8 cellular contexts compared by ENCODE assay signal in genomic region chr7:64902806-64903721, GRCh38. TPM values are rescaled to one million over a fixed set of nuclear protein-coding genes. Genes with fewer than 3 reads are reported as not detected.
DNase-seq lines count a peak whose midpoint lies in the region; ATAC-seq, FAIRE-seq and TF ChIP-seq lines count a peak whose summit lies in the region.

TSS of gene ZNF273 (plus strand) at chr7:64903273. CDS start at chr7:64903318, 45 bp downstream.

- H3K4me1 ChIP-seq in HUES48 (ENCODE audit: control insufficient read depth, insufficient read depth, low read length): peaks cover 35% of the 10 kb centered on the region
- H3K4me1 ChIP-seq in NT2/D1 (ENCODE audit: insufficient read depth, insufficient read length): no peaks in the 10 kb centered on the region
- peaks cover 3% of the 10 kb centered on the region for H3K4me1 ChIP-seq in endothelial cell of umbilical vein (ENCODE audit: control insufficient read depth, extremely low read depth, insufficient read depth, low read length)

- H3K4me3 ChIP-seq in HUES48 (ENCODE audit: low read depth, low read length): peak within 1 kb of the TSS; percentile 100
- H3K4me3 ChIP-seq in NT2/D1 (ENCODE audit: insufficient read length, low read depth): peak within 1 kb of the TSS; percentile 96
- peak within 1 kb of the TSS; percentile 73 to 96 (median 76) for H3K4me3 ChIP-seq in endothelial cell of umbilical vein (replicated peaks in 1 of 3; ENCODE audit: insufficient read depth in 1 of 3, low read depth in 1 of 3, low read length in 3 of 3)

- no peaks in the 10 kb centered on the region for H4K20me1 ChIP-seq in endothelial cell of umbilical vein (replicated peaks; ENCODE audit: control insufficient read depth, extremely low read depth, insufficient read depth, low read length)

- in situ Hi-C loops in Caki2 (cut with HindIII; ENCODE audit: low pct_unique_long_range_greater_than_20kb, low sequenced_read_pairs): no loop called here

- H3K79me2 ChIP-seq in endothelial cell of umbilical vein (ENCODE audit: control insufficient read depth, insufficient read depth, low read length): peaks cover 13% of the 10 kb centered on the region

- intact Hi-C loops in endothelial cell of umbilical vein (cut with micrococcal nuclease): loop anchor here (2.0 to 10.0 kb wide), 3 partner anchors 102 to 136 kb away; partner anchors contain the start of genes ERV3-1 and ZNF138

- no peaks in the 10 kb centered on the region for H3K9me1 ChIP-seq in endothelial cell of umbilical vein (replicated peaks; ENCODE audit: control insufficient read depth, extremely low read depth, insufficient read depth, low read length)

- H3K4me2 ChIP-seq in endothelial cell of umbilical vein (ENCODE audit: insufficient read depth, low read length): peak within 1 kb of the TSS; percentile 53

- peak; percentile 29 for TF ChIP-seq POLR2A in endothelial cell of umbilical vein (IDR thresholded peaks at IDR 0.05; ENCODE audit: low read depth, low read length)

- POLR2A ChIA-PET in endothelial cell of umbilical vein (lab: Charles Lee): interaction anchor here (0.6 to 1.1 kb wide), 2 partner anchors 9 to 103 kb away, joined by 4 to 6 read pairs; partner anchors contain the start of gene ERV3-1

- peak; percentile 99 for ATAC-seq in GM21423 (IDR thresholded peaks at IDR 0.05; ENCODE audit: unreplicated experiment)

- H3K27ac ChIP-seq in HUES48 (ENCODE audit: low read depth, low read length) (peak within 1 kb of the TSS; percentile 95), endothelial cell of umbilical vein (ENCODE audit: insufficient read depth, low read depth, low read length) (peak within 1 kb of the TSS; percentile 67)

- peak within 1 kb of the TSS; percentile 79 for H2AFZ ChIP-seq in endothelial cell of umbilical vein (ENCODE audit: low read depth, low read length)

- CTCF ChIA-PET in endothelial cell of umbilical vein (lab: Charles Lee): interaction anchor here (1.4 kb wide), 1 partner anchor 15 kb away, joined by 3 read pairs; no protein-coding TSS in a partner anchor

- DNase-seq in Caki2 (ENCODE audit: low read depth): peak; percentile 87
- peak; percentile 95 for DNase-seq in NT2/D1 (ENCODE audit: low read depth, low spot score)
- DNase-seq in activated CD8-positive, alpha-beta memory T cell treated with anti-CD3 and anti-CD28 coated beads, Interleukin-2, amount 50 U/mL, for 24 hours (ENCODE audit: extremely low read depth): peak; percentile 83
- DNase-seq in endothelial cell of umbilical vein (ENCODE audit: low read depth, low spot score): peak; percentile 85
- DNase-seq in middle frontal gyrus (ENCODE audit: extremely low spot score, low spot score): peak; percentile 69
- peak; percentile 79 to 84 for DNase-seq in stimulated activated CD8-positive, alpha-beta memory T cell treated with anti-CD3 and anti-CD28 coated beads, Interleukin-2, amount 100 ng/mL, for 1 hour (ENCODE audit: low read depth in 2 of 2)

- BruUV-seq in endothelial cell of umbilical vein (replicated peaks; lab: Mats Ljungman, UMichigan): TSS peak; percentile 57

- H3K9ac ChIP-seq in HUES48 (ENCODE audit: low read depth, low read length) (peak within 1 kb of the TSS; percentile 98), NT2/D1 (ENCODE audit: insufficient read length, low read depth) (peak within 1 kb of the TSS; percentile 94), endothelial cell of umbilical vein (replicated peaks; ENCODE audit: extremely low read depth, insufficient read depth, low read length) (peak within 1 kb of the TSS; percentile 91)

- H3K27me3 ChIP-seq in HUES48 (ENCODE audit: control insufficient read depth, insufficient read depth, low read length): no peaks in the 10 kb centered on the region
- H3K27me3 ChIP-seq in NT2/D1 (ENCODE audit: insufficient read depth, insufficient read length): no peaks in the 10 kb centered on the region
- H3K27me3 ChIP-seq in endothelial cell of umbilical vein (ENCODE audit: control insufficient read depth in 2 of 2, insufficient read depth in 2 of 2, low read length in 2 of 2): no peaks in the 10 kb centered on the region

- dilution Hi-C loops in endothelial cell of umbilical vein (cut with MboI; ENCODE audit: extremely low pct_ligation_motif_present, low sequenced_read_pairs): no loop called here

- H3K36me3 ChIP-seq in HUES48 (ENCODE audit: control insufficient read depth, insufficient read depth, low read length) (peaks cover 8% of the 10 kb centered on the region; the same call in 1 of the 2 replicates), NT2/D1 (ENCODE audit: insufficient read depth, insufficient read length, low read length) (peaks cover 4% of the 10 kb centered on the region), endothelial cell of umbilical vein (ENCODE audit: control insufficient read depth in 2 of 2, extremely low read depth in 1 of 2, insufficient read depth in 2 of 2, low read length in 2 of 2) (no peaks in the 10 kb centered on the region)

- FAIRE-seq in endothelial cell of umbilical vein (lab: Jason Lieb, UNC): peak; percentile 97

- TF ChIP-seq CTCF in endothelial cell of umbilical vein (IDR thresholded peaks at IDR 0.05; ENCODE audit: extremely low read depth in 1 of 2, insufficient read depth in 1 of 2, low read depth in 1 of 2, low read length in 2 of 2): no peak

- H3K9me3 ChIP-seq in HUES48 (ENCODE audit: control insufficient read depth, insufficient read depth, low read length) (no peaks in the 10 kb centered on the region), NT2/D1 (ENCODE audit: insufficient read depth, low read length) (no peaks in the 10 kb centered on the region), endothelial cell of umbilical vein (replicated peaks; ENCODE audit: control insufficient read depth, insufficient read depth, low read length) (no peaks in the 10 kb centered on the region)

TF ChIP-seq in endothelial cell of umbilical vein, 7 proteins besides CTCF, POLR2A, EP300 and RAD21:
- TF ChIP-seq JUN (IDR thresholded peaks at IDR 0.05; ENCODE audit: borderline replicate concordance, insufficient read depth, insufficient read length, low read depth): no peak
- TF ChIP-seq GATA2 (IDR thresholded peaks at IDR 0.05; ENCODE audit: insufficient read depth, insufficient read length, low read depth, low read length): no peak
- TF ChIP-seq EZH2 (IDR thresholded peaks at IDR 0.05; ENCODE audit: borderline replicate concordance, low read depth, low read length, severe bottlenecking): no peak
- no peak for TF ChIP-seq MYC (IDR thresholded peaks at IDR 0.05; ENCODE audit: low read depth, low read length)
- TF ChIP-seq POLR2AphosphoS5 (IDR thresholded peaks at IDR 0.05; ENCODE audit: insufficient read depth, low read depth, low read length): peak; percentile 19
- TF ChIP-seq FOS (IDR thresholded peaks at IDR 0.05; ENCODE audit: borderline replicate concordance, insufficient read depth, low read length): no peak

RNA-seq across cellular contexts. Expression of gene ZNF273, which starts in this region (rescaled TPM):
- total RNA-seq in Caki2 (2014; rRNA removed; shearing (Covaris generic); ENCODE audit: low replicate concordance): 1.1 and 8.4 TPM in 2 replicates
- 4.0 and 4.1 TPM in 2 replicates for total RNA-seq in endothelial cell of umbilical vein
- polyA plus RNA-seq in endothelial cell of umbilical vein: 1.4 TPM in 2 replicates
- polyA plus RNA-seq in endothelial cell of umbilical vein (2011; cell fraction: cytosol; rRNA removed): 1.6 and 1.9 TPM in 2 replicates
- 2.4 and 3.3 TPM in 2 replicates for polyA plus RNA-seq in endothelial cell of umbilical vein (2011; cell fraction: nucleus; rRNA removed)
- 1.6 and 1.8 TPM in 2 replicates for polyA plus RNA-seq in endothelial cell of umbilical vein (2012)
- polyA minus RNA-seq in endothelial cell of umbilical vein: 0.75 and 1.3 TPM in 2 replicates
- polyA minus RNA-seq in endothelial cell of umbilical vein (2011; cell fraction: cytosol; rRNA and poly(A)+ RNA removed): 3.9 TPM
- polyA minus RNA-seq in endothelial cell of umbilical vein (2011; cell fraction: nucleus; rRNA and poly(A)+ RNA removed): 3.2 and 5.2 TPM in 2 replicates

Comparison
In these comparisons a context has a peak if more than half of its experiments do, and no peak if none do; other contexts are left out.
1. Peak in every context shown above with its lines: DNase-seq, ATAC-seq, H3K4me3 ChIP-seq and H3K27ac ChIP-seq.